In the genomic region with DNA sequence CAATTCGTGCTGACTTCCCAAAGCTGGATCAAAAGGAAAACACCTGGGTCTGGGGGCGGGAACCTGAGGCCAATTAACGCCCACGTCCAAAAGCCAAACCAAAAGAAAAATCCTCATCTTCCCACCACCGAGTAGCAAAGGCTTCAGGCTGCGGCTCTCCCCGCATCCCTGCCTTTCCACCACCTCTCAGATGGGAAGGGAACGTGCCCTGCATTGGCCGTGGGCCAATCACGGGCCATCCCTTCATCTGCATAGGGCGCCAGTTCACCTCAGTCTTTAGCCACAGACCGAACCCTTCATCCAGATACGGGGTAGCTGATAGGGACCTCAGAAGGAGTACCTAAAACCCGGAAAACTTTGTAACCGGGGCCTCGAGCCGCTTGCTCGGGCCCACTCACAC, we compare ENCODE assay signal across 8 cellular contexts. TPM values are rescaled to one million over a fixed set of nuclear protein-coding genes. Genes with fewer than 3 reads are reported as not detected.
DNase-seq lines count a peak whose midpoint lies in the region; ATAC-seq and TF ChIP-seq lines count a peak whose summit lies in the region.

No MANE protein-coding gene starts in this region.

- peaks cover 13% of the 10 kb centered on the region for H3K4me1 ChIP-seq in mononuclear cell (ENCODE audit: insufficient read depth, low read length)

- DNase-seq in GM12865 (ENCODE audit: low read depth), result peak; percentile 9
- peak; percentile 50 for DNase-seq in OCI-M1 (lab: John Stamatoyannopoulos, UW)
- peak; percentile 19 for DNase-seq in dermis blood vessel endothelial cell
- DNase-seq in MV-4-11 (lab: John Stamatoyannopoulos, UW), result no peak
- no peak for DNase-seq in amniotic stem cell (lab: John Stamatoyannopoulos, UW)

- no peak for TF ChIP-seq CTCF in GM12865 (IDR thresholded peaks at IDR 0.05; ENCODE audit: insufficient read depth, low read depth, low read length, missing control alignments)

- H3K4me3 ChIP-seq in GM12865 (ENCODE audit: low read depth, low read length), result peak overlapping the region; percentile 98
- peak overlapping the region; percentile 99 for H3K4me3 ChIP-seq in mononuclear cell (ENCODE audit: low read length)

- no peaks in the 10 kb centered on the region for H3K9me3 ChIP-seq in mononuclear cell (ENCODE audit: low read depth, low read length)

- ATAC-seq in GM19328 (IDR thresholded peaks at IDR 0.05; ENCODE audit: unreplicated experiment), result no peak
- no peak for ATAC-seq in HG02798 (IDR thresholded peaks at IDR 0.05; ENCODE audit: poor library complexity, unreplicated experiment)

- H3K27me3 ChIP-seq in mononuclear cell (ENCODE audit: insufficient read depth, low read length), result peaks cover 29% of the 10 kb centered on the region

RNA-seq across cellular contexts. Expression of a gene that starts 0.6 kb away (rescaled TPM):
- total RNA-seq in dermis blood vessel endothelial cell, result 43.6 and 44.1 TPM in 2 replicates
- total RNA-seq in mononuclear cell, result 42.7 TPM

RNA-seq across cellular contexts. Expression of a gene that starts 58.6 kb away (rescaled TPM):
- total RNA-seq in dermis blood vessel endothelial cell (14.2 and 15.3 TPM in 2 replicates), mononuclear cell (0.31 TPM)

Comparison
In these comparisons a context has a peak if more than half of its experiments do, and no peak if none do; other contexts are left out.
1. DNase-seq: peak in GM12865 (single experiment), OCI-M1 (single experiment) and dermis blood vessel endothelial cell (single experiment); none in MV-4-11 (single experiment) and amniotic stem cell (single experiment).
2. RNA of a gene that starts 58.6 kb away (total RNA-seq): 14.2 to 15.3 TPM in dermis blood vessel endothelial cell; 0.31 TPM in mononuclear cell (single experiment); every median in the first group is over 10 times any median in the second.